In the genomic region with DNA sequence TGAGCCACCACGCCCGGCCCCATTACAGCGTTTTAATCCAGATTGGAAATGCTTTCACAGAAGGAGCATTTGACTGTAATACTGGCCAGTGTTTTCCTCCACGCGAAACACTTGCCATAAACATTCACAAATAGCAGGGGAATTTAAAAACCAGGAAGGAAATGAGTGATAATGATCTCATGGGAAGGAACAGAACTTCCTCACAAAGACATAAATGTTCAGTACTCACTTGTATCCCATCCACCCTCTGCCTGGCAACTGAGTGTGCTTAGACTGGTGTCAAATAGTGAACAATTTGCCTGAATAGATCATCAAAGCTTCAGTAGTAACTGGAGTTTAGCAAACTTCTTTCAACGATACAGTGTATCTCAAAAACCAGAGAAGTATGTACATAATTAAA, we compare ENCODE assay signal across 1 cellular context.
TF ChIP-seq lines count a peak whose summit lies in the region.

No MANE protein-coding gene starts in this region.

TF ChIP-seq in H1, 55 proteins besides CTCF, POLR2A, EP300 and RAD21:
- TF ChIP-seq SUZ12 (IDR thresholded peaks at IDR 0.05; ENCODE audit: low read length), result no peak
- TF ChIP-seq KDM5A (IDR thresholded peaks at IDR 0.05; ENCODE audit: low read length), result no peak
- no peak for TF ChIP-seq TAF1 (IDR thresholded peaks at IDR 0.05; ENCODE audit: low read depth, low read length)
- TF ChIP-seq, protein P1, sequence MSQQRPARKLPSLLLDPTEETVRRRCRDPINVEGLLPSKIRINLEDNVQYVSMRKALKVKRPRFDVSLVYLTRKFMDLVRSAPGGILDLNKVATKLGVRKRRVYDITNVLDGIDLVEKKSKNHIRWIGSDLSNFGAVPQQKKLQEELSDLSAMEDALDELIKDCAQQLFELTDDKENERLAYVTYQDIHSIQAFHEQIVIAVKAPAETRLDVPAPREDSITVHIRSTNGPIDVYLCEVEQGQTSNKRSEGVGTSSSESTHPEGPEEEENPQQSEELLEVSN (IDR thresholded peaks at IDR 0.05), result no peak
- no peak for TF ChIP-seq ATF2 (IDR thresholded peaks at IDR 0.05; ENCODE audit: low read length)
- TF ChIP-seq POU5F1 (IDR thresholded peaks at IDR 0.05; ENCODE audit: low read depth, low read length), result no peak
- TF ChIP-seq CHD7 (IDR thresholded peaks at IDR 0.05; ENCODE audit: insufficient replicate concordance, low read length), result no peak
- no peak for TF ChIP-seq EGR1 (IDR thresholded peaks at IDR 0.05; ENCODE audit: borderline replicate concordance, low read depth, low read length)
- TF ChIP-seq NRF1 (IDR thresholded peaks at IDR 0.05; ENCODE audit: low read depth, low read length), result no peak
TF ChIP-seq in H1: peak in this region for 0.
